ENCODE assay signal across 8 cellular contexts in the genomic region with DNA sequence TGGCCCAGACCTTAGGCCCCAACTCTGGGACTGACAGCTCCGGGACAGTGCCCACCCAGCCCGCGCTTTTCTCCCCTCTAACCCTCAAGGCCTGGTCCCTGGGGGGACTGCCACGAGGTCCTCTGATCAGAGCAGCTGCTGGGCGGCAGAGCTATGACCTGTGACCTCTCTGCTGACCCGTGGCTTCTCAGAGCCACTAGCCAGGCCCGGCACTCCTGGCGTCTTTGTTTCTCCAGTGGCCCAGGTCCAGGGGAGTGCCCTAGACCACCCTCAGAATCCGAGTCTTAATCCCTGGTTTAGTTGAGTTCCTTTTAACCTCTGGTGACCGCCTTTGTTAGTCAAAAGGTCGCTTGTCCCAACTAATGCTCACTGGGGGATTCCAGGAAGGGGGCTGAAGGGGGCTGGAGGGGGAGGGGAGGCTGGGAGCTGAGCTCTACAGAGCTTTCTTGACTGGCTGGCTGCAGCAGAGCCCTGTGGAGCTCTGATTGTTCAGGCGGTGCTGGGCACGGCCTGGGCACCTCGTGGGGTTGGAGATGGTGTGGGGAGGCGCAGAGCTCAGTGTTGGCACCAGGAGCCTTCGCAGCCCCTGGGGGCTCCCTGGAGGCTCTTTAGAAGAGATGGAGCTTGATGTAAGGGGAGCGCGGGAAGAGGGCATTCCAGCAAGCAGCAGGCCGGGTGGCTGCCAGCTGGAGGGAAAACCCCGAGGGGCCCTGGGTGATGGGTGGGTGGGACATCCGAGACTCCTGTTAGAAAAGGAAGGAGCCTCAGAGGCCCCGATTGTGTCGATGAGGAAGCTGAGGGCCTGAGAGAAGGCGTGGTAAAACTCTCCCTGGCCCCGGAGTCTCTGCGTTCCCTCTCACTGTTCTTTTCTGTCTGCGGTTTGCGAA. TPM values are rescaled to one million over a fixed set of nuclear protein-coding genes. Genes with fewer than 3 reads are reported as not detected.
DNase-seq lines count a peak whose midpoint lies in the region; TF ChIP-seq lines count a peak whose summit lies in the region.

No MANE protein-coding gene starts in this region.

- no peak for TF ChIP-seq EP300 in suprapubic skin (IDR thresholded peaks at IDR 0.05)

- TF ChIP-seq CTCF in adrenal gland (IDR thresholded peaks at IDR 0.05) (no peak), suprapubic skin (IDR thresholded peaks at IDR 0.05) (no peak)

- intact Hi-C loops in adrenal gland (cut with DNase I) = no loop called here

- H3K4me1 ChIP-seq in adrenal gland (replicated peaks in 1 of 2) (no peaks in the 10 kb centered on the region), suprapubic skin (peaks cover 42% of the 10 kb centered on the region)

- TF ChIP-seq POLR2A in adrenal gland (IDR thresholded peaks at IDR 0.05) = no peak
- no peak for TF ChIP-seq POLR2A in suprapubic skin (IDR thresholded peaks at IDR 0.05)

- WGBS in adrenal gland, 4 donors = 56 to 67% (median 63%) methylated on average over 19 to 28 of the region's 28 CpGs
- WGBS in suprapubic skin = 22% methylated on average over 17 of the region's 28 CpGs

- peak overlapping the region in 1 of 4 donors; percentile 57 for H3K4me3 ChIP-seq in adrenal gland
- H3K4me3 ChIP-seq in suprapubic skin = peak overlapping the region; percentile 64

- DNase-seq in NCI-H1694 treated with DMSO at 0.1 percent for 48 hours (lab: John Stamatoyannopoulos, UW) (peak; percentile 23), NCI-H1694 (lab: John Stamatoyannopoulos, UW) (no peak), adrenal gland (no peak), iris pigment epithelial cell (ENCODE audit: low read depth) (peak; percentile 81), suprapubic skin (ENCODE audit: low spot score in 2 of 2) (no peak), NCI-H1105 (lab: John Stamatoyannopoulos, UW) (no peak)
- no peak for DNase-seq in activated T-cell treated with anti-CD3 and anti-CD28 coated beads, Interleukin-2, amount 50 U/mL, for 48 hours
- DNase-seq in activated effector memory CD4-positive, alpha-beta T cell treated with anti-CD3 and anti-CD28 coated beads, Interleukin-2, amount 50 U/mL, for 16 hours = no peak

- H3K27me3 ChIP-seq in adrenal gland (peaks cover 35% of the 10 kb centered on the region), suprapubic skin (peaks cover 24% of the 10 kb centered on the region)

- no peaks in the 10 kb centered on the region for H3K9me3 ChIP-seq in adrenal gland (replicated peaks in 1 of 3)
- no peaks in the 10 kb centered on the region for H3K9me3 ChIP-seq in suprapubic skin

- H3K27ac ChIP-seq in adrenal gland (peak overlapping the region in 3 of 5 donors; percentile 32 to 87 (median 56)), suprapubic skin (peak overlapping the region; percentile 81)

- H3K36me3 ChIP-seq in adrenal gland (replicated peaks in 1 of 2) (no peaks in the 10 kb centered on the region), suprapubic skin (no peaks in the 10 kb centered on the region)

RNA-seq across cellular contexts. Expression of a gene that starts 1.4 kb away (rescaled TPM):
- total RNA-seq in adrenal gland (100 to 1,000 TPM; 113 to 387 (median 243) TPM), suprapubic skin (100 to 1,000 TPM; 111 to 174 (median 139) TPM)
- polyA plus RNA-seq in adrenal gland = 100 to 1,000 TPM in 1 of 3 donors, 10 to 100 TPM in 2; 42.1 to 139 (median 83.6) TPM

Comparison
In these comparisons a context has a peak if more than half of its experiments do, and no peak if none do; other contexts are left out.
1. DNase-seq: peak in NCI-H1694 treated with DMSO at 0.1 percent for 48 hours (single experiment) and iris pigment epithelial cell (single experiment); none in NCI-H1694 (single experiment), adrenal gland (0 of 7), suprapubic skin (0 of 2), NCI-H1105 (single experiment), activated T-cell treated with anti-CD3 and anti-CD28 coated beads, Interleukin-2, amount 50 U/mL, for 48 hours (0 of 2) and activated effector memory CD4-positive, alpha-beta T cell treated with anti-CD3 and anti-CD28 coated beads, Interleukin-2, amount 50 U/mL, for 16 hours (single experiment).